15 cellular contexts compared by ENCODE assay signal in genomic region chr12:13342971-13343370, GRCh38.
DNase-seq lines count a peak whose midpoint lies in the region; ATAC-seq and TF ChIP-seq lines count a peak whose summit lies in the region.
"Had no signal": no experiment of that assay in that cellular context is flagged by ENCODE, and none has a peak within 500 bp of the region (broad histone marks: within the 10 kb centered on the region; RNA-seq: fewer than 3 reads in every experiment).

No MANE protein-coding gene starts in this region.

- DNase-seq in activated CD4-positive, alpha-beta T cell treated with anti-CD3 and anti-CD28 coated beads, Interleukin-2, amount 50 U/mL, for 48 hours = peak; percentile 30 to 52
- no peak for DNase-seq in activated CD4-positive, alpha-beta T cell treated with anti-CD3 and anti-CD28 coated beads for 4 hours
- DNase-seq in astrocyte of the cerebellum (ENCODE audit: low read depth) (peak; percentile 5), RKO (ENCODE audit: low spot score) (no peak)
- peak; percentile 2 to 15 for DNase-seq in stimulated activated CD4-positive, alpha-beta T cell treated with anti-CD3 and anti-CD28 coated beads, Interleukin-2, amount 100 ng/mL, for 48 hours
- DNase-seq: activated CD4-positive, alpha-beta T cell treated with anti-CD3 and anti-CD28 coated beads, Interleukin-2, amount 50 U/mL, for 4 hours; effector memory CD8-positive, alpha-beta T cell; NCI-H1436 treated with DMSO at 0.1 percent for 48 hours; NCI-H345; spleen; T-helper 9 cell had no signal

- in situ Hi-C loops in astrocyte of the cerebellum (cut with HindIII; ENCODE audit: low sequenced_read_pairs) = no loop called here

- peak; percentile 64 for ATAC-seq in GM21619 (IDR thresholded peaks at IDR 0.05; ENCODE audit: unreplicated experiment)
- ATAC-seq in HG03354 (IDR thresholded peaks at IDR 0.05; ENCODE audit: poor library complexity, severe bottlenecking, unreplicated experiment) = no peak
- ATAC-seq in GM21390 (IDR thresholded peaks at IDR 0.05; ENCODE audit: unreplicated experiment) = no peak
- ATAC-seq: effector memory CD8-positive, alpha-beta T cell had no signal

- no peak for TF ChIP-seq CTCF in astrocyte of the cerebellum (IDR thresholded peaks at IDR 0.05; ENCODE audit: low read depth, low read length, missing control alignments)

- H3K4me3 ChIP-seq in astrocyte of the cerebellum (ENCODE audit: low read depth, low read length) = no peak overlapping the region
- H3K4me3 ChIP-seq: spleen, tibial nerve had no signal

Comparison
In these comparisons a context has a peak if more than half of its experiments do, and no peak if none do; other contexts are left out.
1. DNase-seq: peak in activated CD4-positive, alpha-beta T cell treated with anti-CD3 and anti-CD28 coated beads, Interleukin-2, amount 50 U/mL, for 48 hours (2 of 2), astrocyte of the cerebellum (single experiment) and stimulated activated CD4-positive, alpha-beta T cell treated with anti-CD3 and anti-CD28 coated beads, Interleukin-2, amount 100 ng/mL, for 48 hours (2 of 2); none in activated CD4-positive, alpha-beta T cell treated with anti-CD3 and anti-CD28 coated beads for 4 hours (0 of 2) and RKO (single experiment).